In the genomic region with DNA sequence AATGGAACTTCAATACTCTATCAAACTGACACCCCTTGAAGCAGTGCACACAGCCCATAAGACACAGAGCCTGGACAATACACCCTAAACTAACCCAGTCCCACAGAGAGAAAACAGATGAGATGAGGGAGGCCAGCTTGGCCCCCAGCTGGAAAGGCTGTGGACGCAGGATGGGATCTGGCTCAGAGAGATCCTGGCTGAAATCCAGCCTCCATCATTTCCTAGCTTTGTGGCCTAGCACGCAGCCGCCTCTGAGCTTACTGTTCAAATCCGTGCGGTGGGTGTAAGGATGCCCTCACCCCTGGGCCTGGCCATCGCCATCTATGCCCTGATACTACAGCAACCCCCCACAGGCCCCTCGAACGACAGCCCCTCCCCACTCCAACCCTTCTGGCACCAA, we compare ENCODE assay signal across 1 cellular context.
TF ChIP-seq lines count a peak whose summit lies in the region.

No MANE protein-coding gene starts in this region.

TF ChIP-seq in IMR-90, 13 proteins besides CTCF, POLR2A, EP300 and RAD21:
- no peak for TF ChIP-seq MAZ (IDR thresholded peaks at IDR 0.05; ENCODE audit: borderline replicate concordance, low read depth, low read length)
- TF ChIP-seq, protein P1, sequence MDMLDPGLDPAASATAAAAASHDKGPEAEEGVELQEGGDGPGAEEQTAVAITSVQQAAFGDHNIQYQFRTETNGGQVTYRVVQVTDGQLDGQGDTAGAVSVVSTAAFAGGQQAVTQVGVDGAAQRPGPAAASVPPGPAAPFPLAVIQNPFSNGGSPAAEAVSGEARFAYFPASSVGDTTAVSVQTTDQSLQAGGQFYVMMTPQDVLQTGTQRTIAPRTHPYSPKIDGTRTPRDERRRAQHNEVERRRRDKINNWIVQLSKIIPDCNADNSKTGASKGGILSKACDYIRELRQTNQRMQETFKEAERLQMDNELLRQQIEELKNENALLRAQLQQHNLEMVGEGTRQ (IDR thresholded peaks at IDR 0.05; ENCODE audit: low read depth, low read length): no peak
- no peak for TF ChIP-seq CEBPB (IDR thresholded peaks at IDR 0.05; ENCODE audit: low read depth, low read length)
- no peak for TF ChIP-seq SMC3 (IDR thresholded peaks at IDR 0.05; ENCODE audit: low read depth, low read length)
- TF ChIP-seq, protein P2, sequence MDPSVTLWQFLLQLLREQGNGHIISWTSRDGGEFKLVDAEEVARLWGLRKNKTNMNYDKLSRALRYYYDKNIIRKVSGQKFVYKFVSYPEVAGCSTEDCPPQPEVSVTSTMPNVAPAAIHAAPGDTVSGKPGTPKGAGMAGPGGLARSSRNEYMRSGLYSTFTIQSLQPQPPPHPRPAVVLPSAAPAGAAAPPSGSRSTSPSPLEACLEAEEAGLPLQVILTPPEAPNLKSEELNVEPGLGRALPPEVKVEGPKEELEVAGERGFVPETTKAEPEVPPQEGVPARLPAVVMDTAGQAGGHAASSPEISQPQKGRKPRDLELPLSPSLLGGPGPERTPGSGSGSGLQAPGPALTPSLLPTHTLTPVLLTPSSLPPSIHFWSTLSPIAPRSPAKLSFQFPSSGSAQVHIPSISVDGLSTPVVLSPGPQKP (IDR thresholded peaks at IDR 0.05; ENCODE audit: borderline replicate concordance, low read depth, low read length): no peak
- TF ChIP-seq NFE2L2 (IDR thresholded peaks at IDR 0.05; ENCODE audit: low read depth, low read length): no peak
